In the genomic region with DNA sequence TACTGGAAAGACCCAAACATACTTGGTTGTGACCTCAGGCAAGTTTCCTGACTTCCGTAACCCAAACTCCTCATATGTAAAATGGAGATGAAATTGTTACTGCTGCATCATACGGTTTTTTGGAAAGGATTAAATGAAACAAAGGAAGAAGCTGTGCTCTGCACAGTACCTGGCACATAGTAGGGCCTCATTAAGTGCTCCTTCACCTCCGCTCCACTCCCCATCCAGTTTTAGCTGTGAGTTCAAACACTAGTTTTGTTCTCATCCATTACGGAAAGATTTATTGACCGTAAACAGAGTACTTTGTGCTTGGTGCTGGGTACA, we compare ENCODE assay signal across 8 cellular contexts. TPM values are rescaled to one million over a fixed set of nuclear protein-coding genes. Genes with fewer than 3 reads are reported as not detected.
DNase-seq lines count a peak whose midpoint lies in the region; ATAC-seq and TF ChIP-seq lines count a peak whose summit lies in the region.

No MANE protein-coding gene starts in this region.

- CTCF ChIA-PET in Calu3 (lab: Charles Lee) (interaction anchor here (0.6 to 1.7 kb wide), 3 partner anchors 41 to 453 kb away, joined by 3 to 4 read pairs (median 3); no protein-coding TSS in a partner anchor), mammary epithelial cell (lab: Charles Lee; ENCODE audit: low non-redundant PET) (no interaction called here)

- no peaks in the 10 kb centered on the region for H3K9me3 Mint-ChIP-seq in Calu3 (ENCODE audit: low read depth, unreplicated experiment)

- peaks cover 36% of the 10 kb centered on the region for H3K79me2 ChIP-seq in mammary epithelial cell (ENCODE audit: insufficient read depth, low read length)
- H3K79me2 ChIP-seq in mesendoderm (ENCODE audit: control insufficient read depth, insufficient read depth, low read length), result peaks cover 9% of the 10 kb centered on the region

- H3K4me3 ChIP-seq in mammary epithelial cell (replicated peaks in 1 of 3; ENCODE audit: insufficient read depth in 1 of 3, low read depth in 2 of 3, low read length in 3 of 3) (peak overlapping the region; percentile 63 to 82 (median 77)), mesendoderm (ENCODE audit: low read length) (peak overlapping the region; percentile 59)

- H3K36me3 Mint-ChIP-seq in Calu3 (ENCODE audit: insufficient read depth, unreplicated experiment), result peaks cover 33% of the 10 kb centered on the region

- H2AK5ac ChIP-seq in mesendoderm (ENCODE audit: low read length), result no peak overlapping the region

- H4K5ac ChIP-seq in mesendoderm (ENCODE audit: low read length), result peak overlapping the region; percentile 35

- peak overlapping the region; percentile 29 for H3K18ac ChIP-seq in mesendoderm (ENCODE audit: low read length)

- no peak for TF ChIP-seq CTCF in Calu3 (IDR thresholded peaks at IDR 0.05; ENCODE audit: unreplicated experiment)
- TF ChIP-seq CTCF in mammary epithelial cell (conservative IDR thresholded peaks at IDR 0.05 in 1 of 2, IDR thresholded peaks at IDR 0.05 in 1 of 2; ENCODE audit: extremely low read depth in 1 of 2, insufficient read depth in 1 of 2, low read depth in 1 of 2, low read length in 2 of 2), result no peak

- H3K56ac ChIP-seq in mesendoderm (ENCODE audit: low read length), result peak overlapping the region; percentile 85

- H2BK5ac ChIP-seq in mesendoderm (ENCODE audit: low read length), result peak overlapping the region; percentile 72

- peak overlapping the region; percentile 97 for H3K27ac Mint-ChIP-seq in Calu3 (ENCODE audit: unreplicated experiment)

- 14% methylated on average over 5 of the region's 5 CpGs for WGBS in mammary epithelial cell (ENCODE audit: low coverage, missing lambda C conversion rate)
- WGBS in mesendoderm (ENCODE audit: extremely low coverage, insufficient coverage, low lambda C conversion rate), result no CpG with 5 or more reads among the region's 5 CpGs

- no peak overlapping the region for H3K23ac ChIP-seq in mesendoderm (ENCODE audit: low read length)

- ATAC-seq in HG03439 (IDR thresholded peaks at IDR 0.05; ENCODE audit: unreplicated experiment), result peak; percentile 9
- ATAC-seq in HG02852 (IDR thresholded peaks at IDR 0.05; ENCODE audit: unreplicated experiment), result no peak
- ATAC-seq in GM21360 (IDR thresholded peaks at IDR 0.05; ENCODE audit: unreplicated experiment), result no peak

- H3K36me3 ChIP-seq in mammary epithelial cell (ENCODE audit: insufficient read depth, low read length) (peaks cover 3% of the 10 kb centered on the region), mesendoderm (ENCODE audit: control insufficient read depth, insufficient read depth, low read length) (no peaks in the 10 kb centered on the region)

- DNase-seq in Calu3 (no peak), mammary epithelial cell (no peak), mesendoderm (no peak), RKO (ENCODE audit: low spot score) (no peak), anterior cingulate cortex (lab: John Stamatoyannopoulos, UW) (no peak)

- H3K4me1 Mint-ChIP-seq in Calu3 (ENCODE audit: low read depth, unreplicated experiment), result peaks cover 45% of the 10 kb centered on the region

- H3K9ac ChIP-seq in mammary epithelial cell (ENCODE audit: insufficient read depth, low read length), result peak overlapping the region; percentile 67
- H3K9ac ChIP-seq in mesendoderm (ENCODE audit: low read length), result peak overlapping the region; percentile 77

- H3K27ac ChIP-seq in mammary epithelial cell (ENCODE audit: insufficient read depth, low read depth, low read length) (peak overlapping the region; percentile 86), mesendoderm (ENCODE audit: low read depth, low read length) (peak overlapping the region; percentile 10)

- H4K8ac ChIP-seq in mesendoderm (ENCODE audit: low read depth, low read length), result no peak overlapping the region

- no peak overlapping the region for H2BK120ac ChIP-seq in mesendoderm (ENCODE audit: low read depth, low read length)

- BruUV-seq in Calu3 (replicated peaks; lab: Mats Ljungman, UMichigan) (TSS peak; percentile 81), mammary epithelial cell (replicated peaks; lab: Mats Ljungman, UMichigan) (TSS peak; percentile 79)

- in situ Hi-C loops in mammary epithelial cell (cut with MboI; ENCODE audit: low sequenced_read_pairs in 2 of 2), result no loop called here

- H3K79me1 ChIP-seq in mesendoderm (ENCODE audit: low read length), result peaks cover 2% of the 10 kb centered on the region

- intact Hi-C loops in Calu3 (cut with micrococcal nuclease; ENCODE audit: unreplicated experiment) (no loop called here), mammary epithelial cell (cut with micrococcal nuclease) (loop anchor here (2.0 kb wide), 1 partner anchor 41 kb away; no protein-coding TSS in a partner anchor)

- no peaks in the 10 kb centered on the region for H3K9me3 ChIP-seq in mammary epithelial cell (replicated peaks; ENCODE audit: insufficient read depth, low read length)

- peak overlapping the region; percentile 97 for H3K4me2 ChIP-seq in mammary epithelial cell (ENCODE audit: insufficient read depth, low read depth, low read length)
- peak overlapping the region; percentile 75 for H3K4me2 ChIP-seq in mesendoderm (ENCODE audit: low read length)

- H3K4ac ChIP-seq in mesendoderm (ENCODE audit: low read depth, low read length), result peak overlapping the region; percentile 17

- dilution Hi-C loops in mammary epithelial cell (cut with HindIII; ENCODE audit: low sequenced_read_pairs), result no loop called here

- H3K4me3 Mint-ChIP-seq in Calu3 (ENCODE audit: low read depth, unreplicated experiment), result peak overlapping the region; percentile 98

- no peaks in the 10 kb centered on the region for H4K20me1 ChIP-seq in mammary epithelial cell (ENCODE audit: insufficient read depth, low read length)

- H2AFZ ChIP-seq in mammary epithelial cell (ENCODE audit: low read depth, low read length), result peak overlapping the region; percentile 95

- H3K27me3 ChIP-seq in mammary epithelial cell (ENCODE audit: insufficient read depth, low read length) (no peaks in the 10 kb centered on the region), mesendoderm (ENCODE audit: insufficient read depth, low read length, poor library complexity) (no peaks in the 10 kb centered on the region)

- H2BK15ac ChIP-seq in mesendoderm (replicated peaks; ENCODE audit: low read depth), result no peak overlapping the region

- no peaks in the 10 kb centered on the region for H3K27me3 Mint-ChIP-seq in Calu3 (ENCODE audit: unreplicated experiment)

- H3K4me1 ChIP-seq in mammary epithelial cell (ENCODE audit: insufficient read depth, low read length), result peaks cover 25% of the 10 kb centered on the region
- no peaks in the 10 kb centered on the region for H3K4me1 ChIP-seq in mesendoderm (ENCODE audit: control insufficient read depth, low read depth, low read length)

RNA-seq across cellular contexts. Expression of a gene that starts 0.4 kb away (rescaled TPM):
- total RNA-seq in Calu3 (2022) (74.2 and 76.7 TPM in 2 replicates), mammary epithelial cell (10 to 100 TPM; 31.2 to 48.0 TPM)
- polyA plus RNA-seq in mammary epithelial cell, result 17.3 TPM
- 23.4 TPM for polyA minus RNA-seq in mammary epithelial cell
- polyA plus RNA-seq in mesendoderm (2013, experiment 1 of 2), result 40.1 TPM
- 41.5 TPM for polyA plus RNA-seq in mesendoderm (2013, experiment 2 of 2)
